Comparison of ENCODE assay signal across 19 cellular contexts in genomic region chr1:69787151-69787550, GRCh38.
A peak's percentile ranks its signal among the peaks of the same experiment; 100 is the strongest.
DNase-seq lines count a peak whose midpoint lies in the region; ATAC-seq, FAIRE-seq and TF ChIP-seq lines count a peak whose summit lies in the region.
"Had no signal": no experiment of that assay in that cellular context is flagged by ENCODE, and none has a peak within 500 bp of the region (broad histone marks: within the 10 kb centered on the region; RNA-seq: fewer than 3 reads in every experiment).

No MANE protein-coding gene starts in this region.

- no peak overlapping the region for H3K14ac ChIP-seq in H1 (ENCODE audit: insufficient read length)

- H3K27me3 Mint-ChIP-seq in Calu3 (ENCODE audit: unreplicated experiment) = no peaks in the 10 kb centered on the region
- H3K27me3 Mint-ChIP-seq: CD4-positive, alpha-beta memory T cell had no signal

- no peaks in the 10 kb centered on the region for H3K79me1 ChIP-seq in H1 (ENCODE audit: low read depth, low read length)

- H3K23me2 ChIP-seq in H1 (ENCODE audit: low read depth, low read length) = no peaks in the 10 kb centered on the region

- no peak overlapping the region for H2BK5ac ChIP-seq in H1 (ENCODE audit: low read depth, low read length)

- no peak for TF ChIP-seq POLR2A in HepG2 (IDR thresholded peaks at IDR 0.05; ENCODE audit: insufficient read depth in 1 of 2, low read depth in 2 of 2, low read length in 2 of 2)
- no peak for TF ChIP-seq POLR2A in right lobe of liver (IDR thresholded peaks at IDR 0.05)
- TF ChIP-seq POLR2A in NB4 (IDR thresholded peaks at IDR 0.05; ENCODE audit: extremely low read depth, insufficient read length) = no peak
- TF ChIP-seq POLR2A in H1 (IDR thresholded peaks at IDR 0.05; ENCODE audit: control extremely low read depth in 1 of 2, low read depth in 2 of 2, low read length in 2 of 2) = no peak

- H4K20me1 ChIP-seq in HepG2 (ENCODE audit: insufficient read depth, low read length) = no peaks in the 10 kb centered on the region
- no peaks in the 10 kb centered on the region for H4K20me1 ChIP-seq in H1 (replicated peaks in 1 of 2; ENCODE audit: control insufficient read depth in 1 of 2, insufficient read depth in 2 of 2, low read length in 2 of 2)

- no peak overlapping the region for H3K9ac ChIP-seq in HepG2 (ENCODE audit: insufficient read depth, low read depth, low read length)
- H3K9ac ChIP-seq in H1 (replicated peaks in 1 of 4; ENCODE audit: extremely low read depth in 1 of 4, low read depth in 3 of 4, low read length in 3 of 4) = no peak overlapping the region
- H3K9ac ChIP-seq: KMS-11, SK-N-SH had no signal

- no peaks in the 10 kb centered on the region for H3K79me2 ChIP-seq in HepG2 (ENCODE audit: insufficient read depth, low read length)
- H3K79me2 ChIP-seq in H1 (ENCODE audit: control insufficient read depth in 1 of 2, insufficient read depth in 2 of 2, low read length in 2 of 2) = no peaks in the 10 kb centered on the region

- H3K4me2 ChIP-seq in HepG2 (ENCODE audit: low read depth, low read length) (no peak overlapping the region), H1 (ENCODE audit: insufficient read depth in 1 of 2, low read depth in 2 of 2, low read length in 2 of 2) (no peak overlapping the region)
- H3K4me2 ChIP-seq: KMS-11, SK-N-SH had no signal

- H4K91ac ChIP-seq in H1 (replicated peaks; ENCODE audit: insufficient read length, low read length) = no peak overlapping the region

- in situ Hi-C loops in HepG2 (cut with HindIII; ENCODE audit: extremely low pct_ligation_motif_present, low pct_unique_long_range_greater_than_20kb) = no loop called here

- no peak overlapping the region for H3K56ac ChIP-seq in H1 (replicated peaks; ENCODE audit: insufficient read length, low read depth, low read length)

- TF ChIP-seq EP300 in HepG2 (IDR thresholded peaks at IDR 0.05; ENCODE audit: low read depth in 2 of 2, low read length in 2 of 2) = no peak
- no peak for TF ChIP-seq EP300 in HepG2 (CRISPR knock-in tag; IDR thresholded peaks at IDR 0.05; ENCODE audit: borderline replicate concordance)
- TF ChIP-seq EP300 in H1 (IDR thresholded peaks at IDR 0.05; ENCODE audit: borderline replicate concordance in 1 of 2, low read depth in 2 of 2, low read length in 2 of 2) = no peak

- ATAC-seq in HepG2 (no peak), right lobe of liver (no peak), HG02981 (IDR thresholded peaks at IDR 0.05; ENCODE audit: unreplicated experiment) (no peak)
- ATAC-seq: PC-3 had no signal

- FAIRE-seq in HepG2 (lab: Jason Lieb, UNC) = no peak
- no peak for FAIRE-seq in H1 (lab: Jason Lieb, UNC)

- no peak overlapping the region for H3K4ac ChIP-seq in H1 (replicated peaks; ENCODE audit: insufficient read length, low read depth, low read length)

- no peak overlapping the region for H3K27ac Mint-ChIP-seq in Calu3 (ENCODE audit: unreplicated experiment)
- H3K27ac Mint-ChIP-seq: CD4-positive, alpha-beta memory T cell had no signal

- H3K27me3 ChIP-seq in HepG2 (ENCODE audit: control insufficient read depth in 1 of 2, insufficient read depth in 2 of 2, low read length in 2 of 2) (no peaks in the 10 kb centered on the region), right lobe of liver (no peaks in the 10 kb centered on the region), H1 (replicated peaks in 1 of 4; ENCODE audit: control insufficient read depth in 3 of 4, extremely low read depth in 1 of 4, insufficient read depth in 3 of 4, low read length in 3 of 4) (no peaks in the 10 kb centered on the region)

- H3K4me1 ChIP-seq in HepG2 (ENCODE audit: insufficient read depth, low read length) (no peaks in the 10 kb centered on the region), right lobe of liver (no peaks in the 10 kb centered on the region), H1 (replicated peaks in 1 of 4; ENCODE audit: control insufficient read depth in 3 of 4, insufficient read depth in 4 of 4, low read length in 3 of 4) (no peaks in the 10 kb centered on the region)

- peaks cover 3% of the 10 kb centered on the region for H3K9me3 Mint-ChIP-seq in Calu3 (ENCODE audit: low read depth, unreplicated experiment)

- no peak overlapping the region for H4K8ac ChIP-seq in H1 (ENCODE audit: extremely low read depth, insufficient read depth, low read length)

- no peak overlapping the region for H2AFZ ChIP-seq in HepG2 (ENCODE audit: low read length)
- H2AFZ ChIP-seq in H1 (ENCODE audit: low read length) = no peak overlapping the region

- no peak overlapping the region for H3K4me3 ChIP-seq in HepG2 (replicated peaks in 1 of 3; ENCODE audit: insufficient read depth in 1 of 3, low read depth in 2 of 3, low read length in 3 of 3)
- no peak overlapping the region for H3K4me3 ChIP-seq in right lobe of liver
- no peak overlapping the region for H3K4me3 ChIP-seq in NB4 (ENCODE audit: low read depth, low read length)
- H3K4me3 ChIP-seq in H1 (ENCODE audit: extremely low read depth in 1 of 4, insufficient read depth in 2 of 4, low read depth in 3 of 4, low read length in 4 of 4) = no peak overlapping the region

- H3K9me3 ChIP-seq in HepG2 (ENCODE audit: low read length) (no peaks in the 10 kb centered on the region), right lobe of liver (no peaks in the 10 kb centered on the region), H1 (ENCODE audit: insufficient read depth in 2 of 2, low read depth in 1 of 2, low read length in 1 of 2) (no peaks in the 10 kb centered on the region)
- H3K9me3 ChIP-seq: SK-N-SH had no signal

- intact Hi-C loops in HepG2 (cut with micrococcal nuclease; ENCODE audit: unreplicated experiment) = no loop called here
- intact Hi-C loops in right lobe of liver (cut with DNase I) = no loop called here
- intact Hi-C loops in Calu3 (cut with micrococcal nuclease; ENCODE audit: unreplicated experiment) = no loop called here

- no peak overlapping the region for H2BK20ac ChIP-seq in H1 (ENCODE audit: low read length)

- H3K27ac ChIP-seq in HepG2 (ENCODE audit: extremely low read length, insufficient read depth, low read length) (no peak overlapping the region), right lobe of liver (no peak overlapping the region), H1 (ENCODE audit: low read depth, low read length) (no peak overlapping the region)
- H3K27ac ChIP-seq: KMS-11 had no signal

- BruUV-seq in HepG2 (replicated peaks; lab: Mats Ljungman, UMichigan) = no TSS peak
- BruUV-seq in Calu3 (replicated peaks; lab: Mats Ljungman, UMichigan) = no TSS peak

- H3K36me3 Mint-ChIP-seq in Calu3 (ENCODE audit: insufficient read depth, unreplicated experiment) = no peaks in the 10 kb centered on the region
- H3K36me3 Mint-ChIP-seq: CD4-positive, alpha-beta memory T cell had no signal

- H2BK15ac ChIP-seq in H1 (ENCODE audit: low read length) = no peak overlapping the region

- H2BK12ac ChIP-seq in H1 (ENCODE audit: low read depth, low read length) = no peak overlapping the region

- H3K36me3 ChIP-seq in HepG2 (replicated peaks in 1 of 2; ENCODE audit: control insufficient read depth in 1 of 2, insufficient read depth in 2 of 2, low read length in 2 of 2) (no peaks in the 10 kb centered on the region), right lobe of liver (no peaks in the 10 kb centered on the region), H1 (ENCODE audit: control insufficient read depth in 2 of 4, insufficient read depth in 4 of 4, low read length in 3 of 4) (no peaks in the 10 kb centered on the region)

- 0% methylated on average over 2 of the region's 5 CpGs for WGBS in HepG2 (ENCODE audit: low lambda C conversion rate)
- WGBS in right lobe of liver (ENCODE audit: insufficient coverage, low coverage, low lambda C conversion rate, missing lambda C conversion rate) = 48% methylated on average over 2 of the region's 5 CpGs
- 78% methylated on average over 5 of the region's 5 CpGs; no CpG with 5 or more reads in 1 of the 2 experiments for whole genome bisulfite sequencing in H1 (ENCODE audit: extremely low coverage in 1 of 2, insufficient coverage in 1 of 2, insufficient read length in 1 of 2, insufficient replicate concordance in 2 of 2, low coverage in 1 of 2, low lambda C conversion rate in 2 of 2, missing lambda C conversion rate in 1 of 2), 2 experiments

- CTCF ChIA-PET in HepG2 (lab: Yijun Ruan, JAX; ENCODE audit: low intra/inter-chr PET ratio, low total read pairs) = no interaction called here
- CTCF ChIA-PET in H1 (lab: Charles Lee; ENCODE audit: partially characterized antibody) = interaction anchor here (0.8 to 1.7 kb wide), 6 partner anchors 10 to 344 kb away, joined by 3 to 4 read pairs (median 4); no protein-coding TSS in a partner anchor
- CTCF ChIA-PET in Calu3 (lab: Charles Lee) = interaction anchor here (0.6 to 1.4 kb wide), 3 partner anchors 12 to 699 kb away, joined by 3 to 4 read pairs (median 3); no protein-coding TSS in a partner anchor

- no peak overlapping the region for H2AK5ac ChIP-seq in H1 (ENCODE audit: low read depth, low read length)

- H3K18ac ChIP-seq in H1 (ENCODE audit: extremely low read depth, low read length) = no peak overlapping the region

- DNase-seq in HepG2 (ENCODE audit: low spot score) (no peak), right lobe of liver (no peak), NB4 (ENCODE audit: low read depth) (peak; percentile 2), H1 (ENCODE audit: low read depth in 1 of 2, low spot score in 2 of 2) (peak in 1 of 2 experiments; percentile 50), middle frontal gyrus (ENCODE audit: extremely low spot score, low spot score) (no peak), RPMI8226 (no peak), Calu3 (no peak)
- DNase-seq: AML-193; CD4-positive, alpha-beta memory T cell; MM.1S; NCI-H1417 treated with DMSO at 0.1 percent for 48 hours; NCI-H2029; NCI-H510A treated with DMSO at 0.1 percent for 48 hours; NK-92 treated with Interleukin-12 subunit alpha and Interleukin-12 subunit beta, amount 100 ng/mL, for 24 hours; PC-3; SK-N-SH; T-helper 1 cell had no signal

- no peak for TF ChIP-seq RAD21 in HepG2 (CRISPR knock-in tag; IDR thresholded peaks at IDR 0.05)
- TF ChIP-seq RAD21 in H1 (IDR thresholded peaks at IDR 0.05 in 1 of 2, conservative IDR thresholded peaks at IDR 0.05 in 1 of 2; ENCODE audit: low read depth in 2 of 2, low read length in 2 of 2) = peak; percentile 35 to 44; a peak in 3 of 4 replicates

- POLR2A ChIA-PET in HepG2 (lab: Yijun Ruan, JAX) (no interaction called here), H1 (lab: Charles Lee; ENCODE audit: partially characterized antibody) (no interaction called here)

- H3K4me3 Mint-ChIP-seq in Calu3 (ENCODE audit: low read depth, unreplicated experiment) = no peak overlapping the region
- H3K4me3 Mint-ChIP-seq: CD4-positive, alpha-beta memory T cell had no signal

- no peak overlapping the region for H2BK120ac ChIP-seq in H1 (replicated peaks; ENCODE audit: low read depth, low read length)

- H3K23ac ChIP-seq in H1 (ENCODE audit: insufficient read length) = no peak overlapping the region

- peak; percentile 20; the same call in 1 of the 2 replicates for TF ChIP-seq CTCF in HepG2 (CRISPR knock-in tag; IDR thresholded peaks at IDR 0.05)
- TF ChIP-seq CTCF in right lobe of liver (IDR thresholded peaks at IDR 0.05) = no peak
- TF ChIP-seq CTCF in NB4 (IDR thresholded peaks at IDR 0.05; ENCODE audit: low read depth, low read length) = peak; percentile 23
- TF ChIP-seq CTCF in H1 (IDR thresholded peaks at IDR 0.05; ENCODE audit: control extremely low read depth in 1 of 3, insufficient read depth in 1 of 3, low read depth in 1 of 3, low read length in 3 of 3) = peak; percentile 16 to 29 (median 26); a peak in 3 of 4 replicates
- TF ChIP-seq CTCF in Calu3 (IDR thresholded peaks at IDR 0.05; ENCODE audit: unreplicated experiment) = no peak

- H3K4me1 Mint-ChIP-seq in Calu3 (ENCODE audit: low read depth, unreplicated experiment) = no peaks in the 10 kb centered on the region
- H3K4me1 Mint-ChIP-seq: CD4-positive, alpha-beta memory T cell had no signal

- H4K5ac ChIP-seq in H1 (ENCODE audit: insufficient read length, low read depth, low read length) = no peak overlapping the region

Comparison
In these comparisons a context has a peak if more than half of its experiments do, and no peak if none do; other contexts are left out.
1. CTCF ChIP-seq: peak in HepG2 (single experiment), NB4 (single experiment) and H1 (3 of 3); none in right lobe of liver (0 of 4) and Calu3 (single experiment).
2. Of the 41 proteins assayed by ChIP-seq in both HepG2 and H1: peak only in HepG2: none; only in H1: RAD21; in both: CTCF; in neither: 39.